2 cellular contexts compared by ENCODE assay signal in the genomic region with DNA sequence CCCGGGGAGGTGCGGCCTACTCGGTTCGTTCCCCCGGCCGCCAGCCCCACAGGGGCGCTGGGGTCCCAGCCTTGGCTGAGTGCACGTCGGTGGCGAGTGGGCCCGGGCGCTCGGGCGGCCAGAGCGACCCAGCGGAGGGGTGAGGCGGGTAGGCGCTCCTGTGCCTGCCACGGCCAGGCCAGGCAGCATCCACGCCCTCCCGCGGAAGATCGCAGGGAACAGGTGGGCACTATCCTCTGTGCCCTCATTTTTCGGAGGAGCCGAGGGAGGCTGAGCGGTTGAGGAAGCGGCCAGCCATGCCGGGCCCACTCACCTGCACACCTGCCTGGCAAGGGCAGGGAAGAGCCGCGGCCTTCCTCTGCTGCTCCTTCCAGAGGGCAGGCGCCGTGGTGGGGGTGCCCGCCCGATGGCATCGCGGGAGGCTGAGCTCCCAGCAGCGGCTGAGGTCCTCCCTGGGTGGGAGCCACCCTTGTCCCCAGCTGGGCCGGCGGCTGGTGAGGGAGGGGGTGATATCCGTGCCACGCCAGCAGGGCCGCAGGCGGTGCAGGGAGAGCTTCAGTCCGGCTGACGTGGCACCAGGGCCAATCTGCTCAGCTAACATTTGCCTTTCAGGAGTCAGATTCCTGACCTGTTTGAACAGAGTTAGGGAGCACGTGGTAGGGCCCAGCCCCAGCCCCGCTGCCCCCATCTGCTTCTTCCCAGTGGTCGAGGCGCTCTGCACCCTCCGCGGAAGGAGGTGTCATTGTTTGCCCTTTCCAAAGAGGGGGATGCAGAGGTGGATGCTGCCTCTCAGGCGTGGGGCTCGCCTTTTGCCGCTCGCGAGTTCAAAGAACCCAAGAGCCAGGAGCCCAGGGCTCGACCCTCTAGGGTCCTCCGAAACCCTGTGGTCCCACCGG.
TF ChIP-seq lines count a peak whose summit lies in the region.

No MANE protein-coding gene starts in this region.

TF ChIP-seq in K562, 482 proteins besides CTCF, POLR2A, EP300 and RAD21 (continues in another document):
- TF ChIP-seq GTF2F1 (IDR thresholded peaks at IDR 0.05; ENCODE audit: low read depth, low read length) (no peak), SAP30 (IDR thresholded peaks at IDR 0.05; ENCODE audit: borderline replicate concordance, insufficient read depth, low read depth, low read length, poor library complexity, severe bottlenecking) (peak; percentile 12), CBX3 (IDR thresholded peaks at IDR 0.05; ENCODE audit: borderline replicate concordance in 1 of 2, low read length in 2 of 2) (no peak), U2AF1 (optimal IDR thresholded peaks at IDR 0.05; ENCODE audit: low read depth, low read length) (peak; percentile 27), ZNF134 (CRISPR knock-in tag; conservative IDR thresholded peaks at IDR 0.05) (no peak), FOXM1 (IDR thresholded peaks at IDR 0.05; ENCODE audit: low read depth) (no peak), FOXM1 (CRISPR knock-in tag; IDR thresholded peaks at IDR 0.05; ENCODE audit: low read depth) (0 out of 2 replicates have a peak, but pooled peaks have one; percentile 53), PHF21A (IDR thresholded peaks at IDR 0.05; ENCODE audit: borderline replicate concordance, low read depth) (no peak), ZNF589 (CRISPR knock-in tag; IDR thresholded peaks at IDR 0.05; ENCODE audit: low read depth) (no peak), ZNF124 (CRISPR knock-in tag; IDR thresholded peaks at IDR 0.05) (0 out of 2 replicates have a peak, but pooled peaks have one; percentile 9)
- TF ChIP-seq, protein P1, sequence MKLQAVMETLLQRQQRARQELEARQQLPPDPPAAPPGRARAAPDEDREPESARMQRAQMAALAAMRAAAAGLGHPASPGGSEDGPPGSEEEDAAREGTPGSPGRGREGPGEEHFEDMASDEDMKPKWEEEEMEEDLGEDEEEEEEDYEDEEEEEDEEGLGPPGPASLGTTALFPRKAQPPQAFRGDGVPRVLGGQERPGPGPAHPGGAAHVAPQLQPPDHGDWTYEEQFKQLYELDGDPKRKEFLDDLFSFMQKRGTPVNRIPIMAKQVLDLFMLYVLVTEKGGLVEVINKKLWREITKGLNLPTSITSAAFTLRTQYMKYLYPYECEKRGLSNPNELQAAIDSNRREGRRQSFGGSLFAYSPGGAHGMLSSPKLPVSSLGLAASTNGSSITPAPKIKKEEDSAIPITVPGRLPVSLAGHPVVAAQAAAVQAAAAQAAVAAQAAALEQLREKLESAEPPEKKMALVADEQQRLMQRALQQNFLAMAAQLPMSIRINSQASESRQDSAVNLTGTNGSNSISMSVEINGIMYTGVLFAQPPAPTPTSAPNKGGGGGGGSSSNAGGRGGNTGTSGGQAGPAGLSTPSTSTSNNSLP (IDR thresholded peaks at IDR 0.05; ENCODE audit: borderline replicate concordance, low read depth, low read length) = no peak
- TF ChIP-seq, protein P2, sequence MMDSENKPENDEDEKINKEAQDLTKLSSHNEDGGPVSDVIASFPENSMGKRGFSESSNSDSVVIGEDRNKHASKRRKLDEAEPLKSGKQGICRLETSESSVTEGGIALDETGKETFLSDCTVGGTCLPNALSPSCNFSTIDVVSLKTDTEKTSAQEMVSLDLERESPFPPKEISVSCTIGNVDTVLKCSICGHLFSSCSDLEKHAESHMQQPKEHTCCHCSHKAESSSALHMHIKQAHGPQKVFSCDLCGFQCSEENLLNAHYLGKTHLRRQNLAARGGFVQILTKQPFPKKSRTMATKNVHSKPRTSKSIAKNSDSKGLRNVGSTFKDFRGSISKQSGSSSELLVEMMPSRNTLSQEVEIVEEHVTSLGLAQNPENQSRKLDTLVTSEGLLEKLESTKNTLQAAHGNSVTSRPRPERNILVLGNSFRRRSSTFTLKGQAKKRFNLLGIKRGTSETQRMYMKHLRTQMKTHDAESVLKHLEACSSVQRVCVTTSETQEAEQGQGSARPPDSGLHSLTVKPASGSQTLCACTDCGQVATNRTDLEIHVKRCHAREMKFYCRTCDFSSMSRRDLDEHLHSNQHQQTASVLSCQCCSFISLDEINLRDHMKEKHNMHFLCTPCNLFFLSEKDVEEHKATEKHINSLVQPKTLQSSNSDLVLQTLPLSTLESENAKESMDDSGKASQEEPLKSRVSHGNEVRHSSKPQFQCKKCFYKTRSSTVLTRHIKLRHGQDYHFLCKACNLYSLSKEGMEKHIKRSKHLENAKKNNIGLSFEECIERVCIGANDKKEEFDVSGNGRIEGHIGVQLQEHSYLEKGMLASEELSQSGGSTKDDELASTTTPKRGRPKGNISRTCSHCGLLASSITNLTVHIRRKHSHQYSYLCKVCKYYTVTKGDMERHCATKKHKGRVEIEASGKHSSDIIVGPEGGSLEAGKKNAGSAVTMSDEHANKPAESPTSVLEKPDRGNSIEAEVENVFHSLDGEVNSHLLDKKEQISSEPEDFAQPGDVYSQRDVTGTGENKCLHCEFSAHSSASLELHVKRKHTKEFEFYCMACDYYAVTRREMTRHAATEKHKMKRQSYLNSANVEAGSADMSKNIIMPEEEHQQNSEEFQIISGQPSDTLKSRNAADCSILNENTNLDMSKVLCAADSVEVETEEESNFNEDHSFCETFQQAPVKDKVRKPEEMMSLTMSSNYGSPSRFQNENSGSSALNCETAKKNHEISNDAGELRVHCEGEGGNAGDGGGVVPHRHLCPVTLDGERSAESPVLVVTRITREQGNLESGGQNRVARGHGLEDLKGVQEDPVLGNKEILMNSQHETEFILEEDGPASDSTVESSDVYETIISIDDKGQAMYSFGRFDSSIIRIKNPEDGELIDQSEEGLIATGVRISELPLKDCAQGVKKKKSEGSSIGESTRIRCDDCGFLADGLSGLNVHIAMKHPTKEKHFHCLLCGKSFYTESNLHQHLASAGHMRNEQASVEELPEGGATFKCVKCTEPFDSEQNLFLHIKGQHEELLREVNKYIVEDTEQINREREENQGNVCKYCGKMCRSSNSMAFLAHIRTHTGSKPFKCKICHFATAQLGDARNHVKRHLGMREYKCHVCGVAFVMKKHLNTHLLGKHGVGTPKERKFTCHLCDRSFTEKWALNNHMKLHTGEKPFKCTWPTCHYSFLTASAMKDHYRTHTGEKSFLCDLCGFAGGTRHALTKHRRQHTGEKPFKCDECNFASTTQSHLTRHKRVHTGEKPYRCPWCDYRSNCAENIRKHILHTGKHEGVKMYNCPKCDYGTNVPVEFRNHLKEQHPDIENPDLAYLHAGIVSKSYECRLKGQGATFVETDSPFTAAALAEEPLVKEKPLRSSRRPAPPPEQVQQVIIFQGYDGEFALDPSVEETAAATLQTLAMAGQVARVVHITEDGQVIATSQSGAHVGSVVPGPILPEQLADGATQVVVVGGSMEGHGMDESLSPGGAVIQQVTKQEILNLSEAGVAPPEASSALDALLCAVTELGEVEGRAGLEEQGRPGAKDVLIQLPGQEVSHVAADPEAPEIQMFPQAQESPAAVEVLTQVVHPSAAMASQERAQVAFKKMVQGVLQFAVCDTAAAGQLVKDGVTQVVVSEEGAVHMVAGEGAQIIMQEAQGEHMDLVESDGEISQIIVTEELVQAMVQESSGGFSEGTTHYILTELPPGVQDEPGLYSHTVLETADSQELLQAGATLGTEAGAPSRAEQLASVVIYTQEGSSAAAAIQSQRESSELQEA (IDR thresholded peaks at IDR 0.05; ENCODE audit: low read depth) = no peak

TF ChIP-seq in HepG2, 621 proteins besides CTCF, POLR2A, EP300 and RAD21 (continues in another document):
- peak; percentile 21; the same call in 1 of the 2 replicates for TF ChIP-seq KAT8 (CRISPR knock-in tag; IDR thresholded peaks at IDR 0.05)
- TF ChIP-seq SRSF9 (IDR thresholded peaks at IDR 0.05; ENCODE audit: borderline replicate concordance, insufficient read depth, low read depth, low read length, poor library complexity, severe bottlenecking) = no peak
- TF ChIP-seq SOX13 (IDR thresholded peaks at IDR 0.05) = no peak
- TF ChIP-seq SOX13 (CRISPR knock-in tag; conservative IDR thresholded peaks at IDR 0.05 in 1 of 2, IDR thresholded peaks at IDR 0.05 in 1 of 2) = peak in 1 of 2 experiments; percentile 17; a peak in 1 of 4 replicates
- no peak for TF ChIP-seq PITX1 (CRISPR knock-in tag; IDR thresholded peaks at IDR 0.05)
- TF ChIP-seq NFE2 (CRISPR knock-in tag; IDR thresholded peaks at IDR 0.05) = no peak
- no peak for TF ChIP-seq ARNTL (CRISPR knock-in tag; IDR thresholded peaks at IDR 0.05)
- TF ChIP-seq, protein P3, sequence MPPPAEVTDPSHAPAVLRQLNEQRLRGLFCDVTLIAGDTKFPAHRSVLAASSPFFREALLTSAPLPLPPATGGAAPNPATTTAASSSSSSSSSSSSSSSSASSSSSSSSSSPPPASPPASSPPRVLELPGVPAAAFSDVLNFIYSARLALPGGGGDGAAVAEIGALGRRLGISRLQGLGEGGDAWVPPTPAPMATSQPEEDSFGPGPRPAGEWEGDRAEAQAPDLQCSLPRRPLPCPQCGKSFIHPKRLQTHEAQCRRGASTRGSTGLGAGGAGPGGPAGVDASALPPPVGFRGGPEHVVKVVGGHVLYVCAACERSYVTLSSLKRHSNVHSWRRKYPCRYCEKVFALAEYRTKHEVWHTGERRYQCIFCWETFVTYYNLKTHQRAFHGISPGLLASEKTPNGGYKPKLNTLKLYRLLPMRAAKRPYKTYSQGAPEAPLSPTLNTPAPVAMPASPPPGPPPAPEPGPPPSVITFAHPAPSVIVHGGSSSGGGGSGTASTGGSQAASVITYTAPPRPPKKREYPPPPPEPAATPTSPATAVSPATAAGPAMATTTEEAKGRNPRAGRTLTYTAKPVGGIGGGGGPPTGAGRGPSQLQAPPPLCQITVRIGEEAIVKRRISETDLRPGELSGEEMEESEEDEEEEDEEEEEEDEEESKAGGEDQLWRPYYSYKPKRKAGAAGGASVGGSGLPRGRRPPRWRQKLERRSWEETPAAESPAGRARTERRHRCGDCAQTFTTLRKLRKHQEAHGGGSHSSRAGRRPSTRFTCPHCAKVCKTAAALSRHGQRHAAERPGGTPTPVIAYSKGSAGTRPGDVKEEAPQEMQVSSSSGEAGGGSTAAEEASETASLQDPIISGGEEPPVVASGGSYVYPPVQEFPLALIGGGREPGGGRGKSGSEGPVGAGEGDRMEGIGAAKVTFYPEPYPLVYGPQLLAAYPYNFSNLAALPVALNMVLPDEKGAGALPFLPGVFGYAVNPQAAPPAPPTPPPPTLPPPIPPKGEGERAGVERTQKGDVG (CRISPR knock-in tag; IDR thresholded peaks at IDR 0.05; ENCODE audit: borderline replicate concordance) = no peak; the same call in 1 of the 2 replicates
- no peak for TF ChIP-seq ZSCAN30 (CRISPR knock-in tag; IDR thresholded peaks at IDR 0.05)
- 0 out of 2 replicates have a peak, but pooled peaks have one; percentile 11 for TF ChIP-seq ZNF160 (CRISPR knock-in tag; IDR thresholded peaks at IDR 0.05)
- TF ChIP-seq ZNF768 (CRISPR knock-in tag; IDR thresholded peaks at IDR 0.05) = no peak
- TF ChIP-seq, protein P4, sequence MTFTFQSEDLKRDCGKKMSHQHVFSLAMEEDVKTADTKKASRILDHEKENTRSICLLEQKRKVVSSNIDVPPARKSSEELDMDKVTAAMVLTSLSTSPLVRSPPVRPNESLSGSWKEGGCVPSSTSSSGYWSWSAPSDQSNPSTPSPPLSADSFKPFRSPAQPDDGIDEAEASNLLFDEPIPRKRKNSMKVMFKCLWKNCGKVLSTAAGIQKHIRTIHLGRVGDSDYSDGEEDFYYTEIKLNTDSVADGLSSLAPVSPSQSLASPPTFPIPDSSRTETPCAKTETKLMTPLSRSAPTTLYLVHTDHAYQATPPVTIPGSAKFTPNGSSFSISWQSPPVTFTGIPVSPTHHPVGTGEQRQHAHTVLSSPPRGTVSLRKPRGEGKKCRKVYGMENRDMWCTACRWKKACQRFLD (CRISPR knock-in tag; IDR thresholded peaks at IDR 0.05; ENCODE audit: borderline replicate concordance) = no peak
- TF ChIP-seq HOXA5 (CRISPR knock-in tag; IDR thresholded peaks at IDR 0.05) = no peak
- no peak for TF ChIP-seq ZNF510 (CRISPR knock-in tag; IDR thresholded peaks at IDR 0.05; ENCODE audit: low read depth)
- no peak for TF ChIP-seq SP1 (IDR thresholded peaks at IDR 0.05)
- no peak for TF ChIP-seq SP1 (CRISPR knock-in tag; IDR thresholded peaks at IDR 0.05)
- no peak for TF ChIP-seq ZFP37 (CRISPR knock-in tag; IDR thresholded peaks at IDR 0.05; ENCODE audit: borderline replicate concordance)
- TF ChIP-seq ZC3H13 (CRISPR knock-in tag; IDR thresholded peaks at IDR 0.05) = no peak
- no peak for TF ChIP-seq SMAD3 (CRISPR knock-in tag; IDR thresholded peaks at IDR 0.05)
- no peak for TF ChIP-seq CENPT (CRISPR knock-in tag; IDR thresholded peaks at IDR 0.05; ENCODE audit: low read depth)
- no peak for TF ChIP-seq ESRRA (CRISPR knock-in tag; IDR thresholded peaks at IDR 0.05; ENCODE audit: low read depth)
- TF ChIP-seq PLRG1 (conservative IDR thresholded peaks at IDR 0.05) = no peak
- peak; percentile 15; the same call in 1 of the 2 replicates for TF ChIP-seq ZNF143 (CRISPR knock-in tag; IDR thresholded peaks at IDR 0.05)
- no peak for TF ChIP-seq BHLHE40 (IDR thresholded peaks at IDR 0.05; ENCODE audit: low read length)
- TF ChIP-seq ZNF558 (CRISPR knock-in tag; IDR thresholded peaks at IDR 0.05; ENCODE audit: borderline replicate concordance) = 0 out of 2 replicates have a peak, but pooled peaks have one; percentile 47
- TF ChIP-seq, protein P5, sequence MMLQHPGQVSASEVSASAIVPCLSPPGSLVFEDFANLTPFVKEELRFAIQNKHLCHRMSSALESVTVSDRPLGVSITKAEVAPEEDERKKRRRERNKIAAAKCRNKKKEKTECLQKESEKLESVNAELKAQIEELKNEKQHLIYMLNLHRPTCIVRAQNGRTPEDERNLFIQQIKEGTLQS (CRISPR knock-in tag; IDR thresholded peaks at IDR 0.05) = no peak
- TF ChIP-seq FOXA1 (IDR thresholded peaks at IDR 0.05) = no peak
- TF ChIP-seq FOXA1 (CRISPR knock-in tag; IDR thresholded peaks at IDR 0.05) = no peak
- no peak for TF ChIP-seq ZMYM2 (CRISPR knock-in tag; IDR thresholded peaks at IDR 0.05)
- no peak for TF ChIP-seq SP5 (CRISPR knock-in tag; IDR thresholded peaks at IDR 0.05; ENCODE audit: borderline replicate concordance, low read depth)
- no peak for TF ChIP-seq TEAD2 (CRISPR knock-in tag; IDR thresholded peaks at IDR 0.05)
- TF ChIP-seq, protein P6, sequence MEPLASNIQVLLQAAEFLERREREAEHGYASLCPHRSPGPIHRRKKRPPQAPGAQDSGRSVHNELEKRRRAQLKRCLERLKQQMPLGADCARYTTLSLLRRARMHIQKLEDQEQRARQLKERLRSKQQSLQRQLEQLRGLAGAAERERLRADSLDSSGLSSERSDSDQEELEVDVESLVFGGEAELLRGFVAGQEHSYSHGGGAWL (CRISPR knock-in tag; IDR thresholded peaks at IDR 0.05) = 0 out of 2 replicates have a peak, but pooled peaks have one; percentile 49
- TF ChIP-seq SP140L (CRISPR knock-in tag; IDR thresholded peaks at IDR 0.05; ENCODE audit: borderline replicate concordance) = no peak
- TF ChIP-seq ZNF577 (CRISPR knock-in tag; IDR thresholded peaks at IDR 0.05; ENCODE audit: borderline replicate concordance, low read depth) = no peak
- no peak for TF ChIP-seq ZNF550 (CRISPR knock-in tag; IDR thresholded peaks at IDR 0.05; ENCODE audit: borderline replicate concordance)
- TF ChIP-seq ZNF746 (CRISPR knock-in tag; IDR thresholded peaks at IDR 0.05) = no peak
- no peak for TF ChIP-seq REL (CRISPR knock-in tag; conservative IDR thresholded peaks at IDR 0.05)
